In the genomic region with DNA sequence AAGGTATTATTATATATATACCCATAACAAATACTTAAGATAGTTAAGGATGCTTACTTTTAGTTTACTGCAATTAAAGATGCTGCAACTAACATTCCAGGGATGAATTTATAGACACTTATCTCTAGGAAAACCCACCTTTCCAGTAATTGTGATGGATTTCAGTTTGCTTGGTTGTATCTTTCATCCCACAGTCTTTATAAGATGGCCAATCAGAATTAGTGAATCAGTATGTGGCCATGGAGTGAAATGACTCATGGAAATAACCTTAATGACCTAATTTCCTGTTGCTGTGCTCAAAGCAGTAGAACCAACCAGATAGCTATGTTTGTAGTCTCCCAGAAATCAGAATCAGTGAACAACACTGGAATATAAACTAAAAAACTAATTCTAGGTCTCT, we compare ENCODE assay signal across 8 cellular contexts. TPM values are rescaled to one million over a fixed set of nuclear protein-coding genes. Genes with fewer than 3 reads are reported as not detected.
DNase-seq lines count a peak whose midpoint lies in the region; ATAC-seq and TF ChIP-seq lines count a peak whose summit lies in the region.

No MANE protein-coding gene starts in this region.

- no peak for DNase-seq in T-helper 2 cell treated with Interferon-gamma antibody and Interleukin-4, amounts not matched to agents 5 μg/mL and 100 μg/mL, for 36 hours (ENCODE audit: low spot score)
- DNase-seq in kidney tubule cell (ENCODE audit: low spot score) (peak; percentile 76), pons (ENCODE audit: low spot score) (no peak), sigmoid colon (no peak), NCI-H2029 treated with DMSO at 0.1 percent for 48 hours (lab: John Stamatoyannopoulos, UW) (no peak)
- no peak for DNase-seq in naive thymus-derived CD4-positive, alpha-beta T cell

- peaks cover 9% of the 10 kb centered on the region for H3K4me1 Mint-ChIP-seq in T-helper 2 cell treated with Interferon-gamma antibody and Interleukin-4, amounts not matched to agents 5 μg/mL and 100 μg/mL, for 36 hours (ENCODE audit: low read depth)
- peaks cover 0 to 7% (median 0%) of the 10 kb centered on the region in 7 donors for H3K4me1 Mint-ChIP-seq in naive thymus-derived CD4-positive, alpha-beta T cell

- TF ChIP-seq EP300 in sigmoid colon (IDR thresholded peaks at IDR 0.05) = no peak

- H3K9me3 ChIP-seq in sigmoid colon = no peaks in the 10 kb centered on the region
- H3K9me3 ChIP-seq in naive thymus-derived CD4-positive, alpha-beta T cell (ENCODE audit: control insufficient read depth in 2 of 3, low read length in 3 of 3) = no peaks in the 10 kb centered on the region

- CTCF ChIA-PET in naive thymus-derived CD4-positive, alpha-beta T cell (lab: Charles Lee) = no interaction called here

- H3K36me3 Mint-ChIP-seq in T-helper 2 cell treated with Interferon-gamma antibody and Interleukin-4, amounts not matched to agents 5 μg/mL and 100 μg/mL, for 36 hours (ENCODE audit: low read depth) = peaks cover 34% of the 10 kb centered on the region
- H3K36me3 Mint-ChIP-seq in naive thymus-derived CD4-positive, alpha-beta T cell = peaks cover 0 to 39% (median 38%) of the 10 kb centered on the region in 5 donors

- H3K4me1 ChIP-seq in sigmoid colon = no peaks in the 10 kb centered on the region
- H3K4me1 ChIP-seq in naive thymus-derived CD4-positive, alpha-beta T cell (ENCODE audit: control insufficient read depth in 2 of 2, insufficient read depth in 2 of 2, low read length in 2 of 2) = no peaks in the 10 kb centered on the region

- ATAC-seq in GM18511 (IDR thresholded peaks at IDR 0.05; ENCODE audit: unreplicated experiment) (peak; percentile 85), HG02852 (IDR thresholded peaks at IDR 0.05; ENCODE audit: unreplicated experiment) (peak; percentile 76)
- ATAC-seq in naive thymus-derived CD4-positive, alpha-beta T cell = no peak

- POLR2A ChIA-PET in naive thymus-derived CD4-positive, alpha-beta T cell (lab: Charles Lee) = no interaction called here

- H3K27ac ChIP-seq in sigmoid colon = no peak overlapping the region
- no peak overlapping the region for H3K27ac ChIP-seq in naive thymus-derived CD4-positive, alpha-beta T cell (ENCODE audit: low read depth, low read length)

- TF ChIP-seq CTCF in sigmoid colon (IDR thresholded peaks at IDR 0.05) = no peak

- peak overlapping the region; percentile 57 for H3K27ac Mint-ChIP-seq in T-helper 2 cell treated with Interferon-gamma antibody and Interleukin-4, amounts not matched to agents 5 μg/mL and 100 μg/mL, for 36 hours
- H3K27ac Mint-ChIP-seq in naive thymus-derived CD4-positive, alpha-beta T cell = peak overlapping the region in 2 of 9 donors; percentile 25 to 76

- no peak overlapping the region for H3K4me3 Mint-ChIP-seq in T-helper 2 cell treated with Interferon-gamma antibody and Interleukin-4, amounts not matched to agents 5 μg/mL and 100 μg/mL, for 36 hours
- H3K4me3 Mint-ChIP-seq in naive thymus-derived CD4-positive, alpha-beta T cell = no peak overlapping the region

- peaks cover 7% of the 10 kb centered on the region for H3K9me3 Mint-ChIP-seq in T-helper 2 cell treated with Interferon-gamma antibody and Interleukin-4, amounts not matched to agents 5 μg/mL and 100 μg/mL, for 36 hours
- peaks cover 0 to 11% (median 0%) of the 10 kb centered on the region in 11 donors for H3K9me3 Mint-ChIP-seq in naive thymus-derived CD4-positive, alpha-beta T cell

- H3K36me3 ChIP-seq in sigmoid colon = no peaks in the 10 kb centered on the region
- H3K36me3 ChIP-seq in naive thymus-derived CD4-positive, alpha-beta T cell (ENCODE audit: control insufficient read depth in 2 of 3, insufficient read depth in 3 of 3, low read length in 3 of 3) = no peaks in the 10 kb centered on the region

- H3K27me3 ChIP-seq in sigmoid colon = no peaks in the 10 kb centered on the region
- no peaks in the 10 kb centered on the region for H3K27me3 ChIP-seq in naive thymus-derived CD4-positive, alpha-beta T cell (ENCODE audit: control insufficient read depth in 2 of 2, insufficient read depth in 2 of 2, low read length in 2 of 2)

- TF ChIP-seq POLR2A in sigmoid colon (IDR thresholded peaks at IDR 0.05) = no peak

- no peaks in the 10 kb centered on the region for H3K27me3 Mint-ChIP-seq in T-helper 2 cell treated with Interferon-gamma antibody and Interleukin-4, amounts not matched to agents 5 μg/mL and 100 μg/mL, for 36 hours (ENCODE audit: low read depth)
- no peaks in the 10 kb centered on the region for H3K27me3 Mint-ChIP-seq in naive thymus-derived CD4-positive, alpha-beta T cell

- no peak overlapping the region for H3K4me3 ChIP-seq in sigmoid colon
- H3K4me3 ChIP-seq in naive thymus-derived CD4-positive, alpha-beta T cell (ENCODE audit: low read length) = no peak overlapping the region

- intact Hi-C loops in sigmoid colon (cut with DNase I) = no loop called here
- intact Hi-C loops in naive thymus-derived CD4-positive, alpha-beta T cell (cut with micrococcal nuclease) = no loop called here

RNA-seq across cellular contexts. Expression of gene MOSPD2, which starts 26.4 kb away (rescaled TPM):
- total RNA-seq in sigmoid colon = 10 to 100 TPM; 14.3 to 22.1 (median 20.4) TPM
- 1 to 10 TPM; 3.0 to 6.9 (median 4.3) TPM for polyA plus RNA-seq in sigmoid colon
- total RNA-seq in naive thymus-derived CD4-positive, alpha-beta T cell = 10 to 100 TPM in 4 of 5 experiments, 1 to 10 TPM in 1; 7.1 to 15.7 (median 13.4) TPM
- polyA plus RNA-seq in naive thymus-derived CD4-positive, alpha-beta T cell = 1 to 10 TPM; 5.3 to 8.0 TPM

RNA-seq across cellular contexts. Expression of gene FANCB, which starts 26.7 kb away (rescaled TPM):
- total RNA-seq in sigmoid colon = 1 to 10 TPM; 1.4 to 4.4 (median 1.8) TPM
- polyA plus RNA-seq in sigmoid colon = under 1 TPM; under 0.01 to 0.89 (median 0.23) TPM
- 1 to 10 TPM; 3.3 to 8.3 (median 4.0) TPM for total RNA-seq in naive thymus-derived CD4-positive, alpha-beta T cell
- polyA plus RNA-seq in naive thymus-derived CD4-positive, alpha-beta T cell = 1 to 10 TPM in 1 of 2 donors, under 1 TPM in 1; 0.55 to 1.4 TPM
